Comparison of ENCODE assay signal across 9 cellular contexts in genomic region chr13:108342369-108343289, GRCh38.
DNase-seq lines count a peak whose midpoint lies in the region; ATAC-seq and TF ChIP-seq lines count a peak whose summit lies in the region.
"Had no signal": no experiment of that assay in that cellular context is flagged by ENCODE, and none has a peak within 500 bp of the region (broad histone marks: within the 10 kb centered on the region; RNA-seq: fewer than 3 reads in every experiment).

No MANE protein-coding gene starts in this region.

- peaks cover 44% of the 10 kb centered on the region for H3K4me1 Mint-ChIP-seq in endothelial cell (ENCODE audit: unreplicated experiment)
- H3K4me1 Mint-ChIP-seq in neural crest cell: no peaks in the 10 kb centered on the region

- H3K4me3 Mint-ChIP-seq in endothelial cell (ENCODE audit: unreplicated experiment) (no peak overlapping the region), neural crest cell (no peak overlapping the region)

- TF ChIP-seq CTCF in C4-2B (conservative IDR thresholded peaks at IDR 0.05) (peak; percentile 76), endothelial cell (IDR thresholded peaks at IDR 0.05; ENCODE audit: unreplicated experiment) (no peak), neural crest cell (conservative IDR thresholded peaks at IDR 0.05) (peak; percentile 69)

- H3K36me3 Mint-ChIP-seq in endothelial cell (ENCODE audit: low read depth, unreplicated experiment) (no peaks in the 10 kb centered on the region), neural crest cell (ENCODE audit: low read depth) (no peaks in the 10 kb centered on the region)

- H3K27ac Mint-ChIP-seq in endothelial cell (ENCODE audit: unreplicated experiment) (peak overlapping the region; percentile 3), neural crest cell (ENCODE audit: unreplicated experiment) (no peak overlapping the region)

- H3K9me3 Mint-ChIP-seq in endothelial cell (ENCODE audit: unreplicated experiment) (no peaks in the 10 kb centered on the region), neural crest cell (no peaks in the 10 kb centered on the region)

- peak; percentile 73 for ATAC-seq in GM18499 (IDR thresholded peaks at IDR 0.05; ENCODE audit: insufficient read depth, unreplicated experiment)
- peak; percentile 70 for ATAC-seq in HG03460 (IDR thresholded peaks at IDR 0.05; ENCODE audit: unreplicated experiment)

- H3K27me3 Mint-ChIP-seq in endothelial cell (ENCODE audit: unreplicated experiment) (no peaks in the 10 kb centered on the region), neural crest cell (ENCODE audit: low read depth) (no peaks in the 10 kb centered on the region)

- DNase-seq in RKO (ENCODE audit: low spot score) (peak; percentile 51), endothelial cell (ENCODE audit: low spot score) (no peak), neural crest cell (ENCODE audit: low read depth, low spot score) (no peak), HK-2 (ENCODE audit: unreplicated experiment) (no peak)
- no peak for DNase-seq in stimulated activated CD4-positive, alpha-beta T cell treated with anti-CD3 and anti-CD28 coated beads, Interleukin-2, amount 100 ng/mL, for 48 hours

- H3K27ac ChIP-seq in C4-2B: no peak overlapping the region
- H3K27ac ChIP-seq: SJSA1 had no signal
